ENCODE assay signal across 21 cellular contexts in the genomic region with DNA sequence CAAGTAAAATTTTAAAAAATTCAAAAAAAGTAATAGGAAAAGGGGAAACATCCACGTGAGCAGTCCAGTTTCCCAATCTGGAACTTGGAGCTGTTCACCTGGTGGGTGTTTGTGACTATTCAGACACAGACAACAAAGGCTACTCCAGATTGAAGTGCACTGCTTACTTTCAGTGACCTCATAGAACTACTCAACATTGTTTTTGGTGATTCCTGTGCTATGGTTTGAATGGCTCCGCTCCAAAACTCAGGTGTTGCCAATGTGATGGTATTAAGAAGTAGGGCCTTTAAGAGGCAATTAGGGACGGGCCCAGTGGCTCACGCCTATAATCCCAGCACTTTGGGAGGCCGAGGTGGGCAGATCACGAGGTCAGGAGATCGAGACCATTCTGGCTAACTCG. TPM values are rescaled to one million over a fixed set of nuclear protein-coding genes. Genes with fewer than 3 reads are reported as not detected.
DNase-seq lines count a peak whose midpoint lies in the region; ATAC-seq and TF ChIP-seq lines count a peak whose summit lies in the region.
"Had no signal": no experiment of that assay in that cellular context is flagged by ENCODE, and none has a peak within 500 bp of the region (broad histone marks: within the 10 kb centered on the region; RNA-seq: fewer than 3 reads in every experiment).

No MANE protein-coding gene starts in this region.

- TF ChIP-seq CTCF in osteocyte (IDR thresholded peaks at IDR 0.05), result no peak

- peak overlapping the region; percentile 88 for H3K27ac Mint-ChIP-seq in osteocyte (ENCODE audit: unreplicated experiment)
- H3K27ac Mint-ChIP-seq: B cell, CD14-positive monocyte had no signal

- no peak for ATAC-seq in HG03432 (IDR thresholded peaks at IDR 0.05; ENCODE audit: unreplicated experiment)
- ATAC-seq: Right ventricle myocardium inferior had no signal

- no peaks in the 10 kb centered on the region for H3K9me3 Mint-ChIP-seq in osteocyte (ENCODE audit: unreplicated experiment)

- peak overlapping the region; percentile 87 for H3K27ac ChIP-seq in epithelial cell of prostate
- H3K27ac ChIP-seq: HL-60, SJSA1 had no signal

- no peaks in the 10 kb centered on the region for H3K27me3 Mint-ChIP-seq in osteocyte (ENCODE audit: unreplicated experiment)
- H3K27me3 Mint-ChIP-seq: B cell had no signal

- peak; percentile 68 for DNase-seq in NCI-H2029 treated with DMSO at 0.1 percent for 48 hours (lab: John Stamatoyannopoulos, UW)
- no peak for DNase-seq in NCI-H2029 (lab: John Stamatoyannopoulos, UW)
- DNase-seq in epithelial cell of prostate (ENCODE audit: low read depth, low spot score), result no peak
- no peak for DNase-seq in osteocyte (ENCODE audit: extremely low spot score, unreplicated experiment)
- no peak for DNase-seq in ureter (ENCODE audit: low spot score)
- DNase-seq in iPS-NIHi11 (ENCODE audit: low spot score), result no peak
- DNase-seq: 8988T, DMS79 treated with DMSO at 0.1 percent for 48 hours, H7, KBM-7, NCI-H1105 treated with DMSO at 0.1 percent for 48 hours, NCI-H2081 treated with DMSO at 0.1 percent for 48 hours, NCI-H2171 treated with DMSO at 0.1 percent for 48 hours, NCI-H524 treated with DMSO at 0.1 percent for 48 hours, NCI-H82 had no signal

- no peak overlapping the region for H3K4me3 Mint-ChIP-seq in osteocyte (ENCODE audit: unreplicated experiment)
- H3K4me3 Mint-ChIP-seq: B cell, CD14-positive monocyte had no signal

- peaks cover 16% of the 10 kb centered on the region for H3K36me3 Mint-ChIP-seq in osteocyte (ENCODE audit: unreplicated experiment)

- H3K4me1 Mint-ChIP-seq in osteocyte (ENCODE audit: unreplicated experiment), result peaks cover 84% of the 10 kb centered on the region

RNA-seq across cellular contexts. Expression of a gene that starts 22.1 kb away (rescaled TPM):
- total RNA-seq in osteocyte, result 27.6 and 31.8 TPM in 2 replicates
- 33.2 TPM for total RNA-seq in ureter
